1 cellular context compared by ENCODE assay signal in the genomic region with DNA sequence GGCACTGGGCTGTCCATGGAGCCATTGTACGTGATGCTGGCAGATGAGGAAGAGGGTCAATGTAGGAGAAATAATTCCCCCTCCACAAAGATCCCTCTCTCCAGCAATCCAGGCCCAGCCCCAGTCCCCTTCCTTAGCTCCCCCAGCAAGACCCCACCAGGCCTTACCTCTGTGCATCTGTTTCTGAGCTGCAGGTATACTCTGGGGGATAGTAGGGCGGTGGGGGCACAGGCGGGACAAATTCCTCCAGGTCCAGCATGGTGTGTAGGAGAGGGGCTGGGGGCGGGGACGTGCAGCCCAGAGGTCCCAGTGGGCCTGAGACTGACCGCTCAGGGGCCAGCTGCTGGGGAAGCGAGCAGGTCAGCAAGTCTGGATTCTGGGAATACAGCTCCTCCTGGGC.
TF ChIP-seq lines count a peak whose summit lies in the region.

No MANE protein-coding gene starts in this region.

TF ChIP-seq in HepG2, 621 proteins besides CTCF, POLR2A, EP300 and RAD21:
- TF ChIP-seq PBX2 (CRISPR knock-in tag; IDR thresholded peaks at IDR 0.05) = no peak
- TF ChIP-seq, protein P1, sequence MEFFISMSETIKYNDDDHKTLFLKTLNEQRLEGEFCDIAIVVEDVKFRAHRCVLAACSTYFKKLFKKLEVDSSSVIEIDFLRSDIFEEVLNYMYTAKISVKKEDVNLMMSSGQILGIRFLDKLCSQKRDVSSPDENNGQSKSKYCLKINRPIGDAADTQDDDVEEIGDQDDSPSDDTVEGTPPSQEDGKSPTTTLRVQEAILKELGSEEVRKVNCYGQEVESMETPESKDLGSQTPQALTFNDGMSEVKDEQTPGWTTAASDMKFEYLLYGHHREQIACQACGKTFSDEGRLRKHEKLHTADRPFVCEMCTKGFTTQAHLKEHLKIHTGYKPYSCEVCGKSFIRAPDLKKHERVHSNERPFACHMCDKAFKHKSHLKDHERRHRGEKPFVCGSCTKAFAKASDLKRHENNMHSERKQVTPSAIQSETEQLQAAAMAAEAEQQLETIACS (CRISPR knock-in tag; IDR thresholded peaks at IDR 0.05) = no peak
- TF ChIP-seq SIN3B (IDR thresholded peaks at IDR 0.05; ENCODE audit: low read length) = no peak
- TF ChIP-seq TFAP4 (IDR thresholded peaks at IDR 0.05; ENCODE audit: borderline replicate concordance, low read depth) = no peak
- no peak for TF ChIP-seq ZEB1 (IDR thresholded peaks at IDR 0.05; ENCODE audit: insufficient replicate concordance, low read depth)
- no peak for TF ChIP-seq MAFK (conservative IDR thresholded peaks at IDR 0.05 in 1 of 2, IDR thresholded peaks at IDR 0.05 in 1 of 2; ENCODE audit: low read length in 2 of 2)
- no peak for TF ChIP-seq ATF5 (CRISPR knock-in tag; IDR thresholded peaks at IDR 0.05; ENCODE audit: low read depth)
- TF ChIP-seq NR2C2 (CRISPR knock-in tag; IDR thresholded peaks at IDR 0.05; ENCODE audit: borderline replicate concordance) = no peak
- TF ChIP-seq ZNF569 (CRISPR knock-in tag; IDR thresholded peaks at IDR 0.05; ENCODE audit: borderline replicate concordance) = no peak
- 0 out of 2 replicates have a peak, but pooled peaks have one; percentile 18 for TF ChIP-seq HNF1B (CRISPR knock-in tag; IDR thresholded peaks at IDR 0.05)
- TF ChIP-seq, protein P2, sequence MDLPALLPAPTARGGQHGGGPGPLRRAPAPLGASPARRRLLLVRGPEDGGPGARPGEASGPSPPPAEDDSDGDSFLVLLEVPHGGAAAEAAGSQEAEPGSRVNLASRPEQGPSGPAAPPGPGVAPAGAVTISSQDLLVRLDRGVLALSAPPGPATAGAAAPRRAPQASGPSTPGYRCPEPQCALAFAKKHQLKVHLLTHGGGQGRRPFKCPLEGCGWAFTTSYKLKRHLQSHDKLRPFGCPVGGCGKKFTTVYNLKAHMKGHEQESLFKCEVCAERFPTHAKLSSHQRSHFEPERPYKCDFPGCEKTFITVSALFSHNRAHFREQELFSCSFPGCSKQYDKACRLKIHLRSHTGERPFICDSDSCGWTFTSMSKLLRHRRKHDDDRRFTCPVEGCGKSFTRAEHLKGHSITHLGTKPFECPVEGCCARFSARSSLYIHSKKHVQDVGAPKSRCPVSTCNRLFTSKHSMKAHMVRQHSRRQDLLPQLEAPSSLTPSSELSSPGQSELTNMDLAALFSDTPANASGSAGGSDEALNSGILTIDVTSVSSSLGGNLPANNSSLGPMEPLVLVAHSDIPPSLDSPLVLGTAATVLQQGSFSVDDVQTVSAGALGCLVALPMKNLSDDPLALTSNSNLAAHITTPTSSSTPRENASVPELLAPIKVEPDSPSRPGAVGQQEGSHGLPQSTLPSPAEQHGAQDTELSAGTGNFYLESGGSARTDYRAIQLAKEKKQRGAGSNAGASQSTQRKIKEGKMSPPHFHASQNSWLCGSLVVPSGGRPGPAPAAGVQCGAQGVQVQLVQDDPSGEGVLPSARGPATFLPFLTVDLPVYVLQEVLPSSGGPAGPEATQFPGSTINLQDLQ (CRISPR knock-in tag; IDR thresholded peaks at IDR 0.05) = no peak
- no peak for TF ChIP-seq ZNF382 (CRISPR knock-in tag; IDR thresholded peaks at IDR 0.05; ENCODE audit: borderline replicate concordance)
- TF ChIP-seq MEIS1 (CRISPR knock-in tag; IDR thresholded peaks at IDR 0.05; ENCODE audit: borderline replicate concordance) = no peak
- no peak for TF ChIP-seq ZNF337 (CRISPR knock-in tag; IDR thresholded peaks at IDR 0.05; ENCODE audit: borderline replicate concordance, low read depth)
- TF ChIP-seq WIZ (CRISPR knock-in tag; IDR thresholded peaks at IDR 0.05) = no peak
- TF ChIP-seq FOXJ3 (CRISPR knock-in tag; IDR thresholded peaks at IDR 0.05; ENCODE audit: borderline replicate concordance) = no peak
- no peak for TF ChIP-seq BCL6 (CRISPR knock-in tag; IDR thresholded peaks at IDR 0.05)
- no peak for TF ChIP-seq NONO (IDR thresholded peaks at IDR 0.05)
- 0 out of 2 replicates have a peak, but pooled peaks have one; percentile 7 for TF ChIP-seq NONO (CRISPR knock-in tag; conservative IDR thresholded peaks at IDR 0.05)
- no peak for TF ChIP-seq ZNF616 (CRISPR knock-in tag; IDR thresholded peaks at IDR 0.05; ENCODE audit: low read depth)
- TF ChIP-seq SP2 (CRISPR knock-in tag; IDR thresholded peaks at IDR 0.05) = 0 out of 2 replicates have a peak, but pooled peaks have one; percentile 20
- TF ChIP-seq CCDC6 (CRISPR knock-in tag; IDR thresholded peaks at IDR 0.05) = no peak
- no peak for TF ChIP-seq CBX5 (CRISPR knock-in tag; IDR thresholded peaks at IDR 0.05; ENCODE audit: borderline replicate concordance)
- no peak for TF ChIP-seq TEAD2 (CRISPR knock-in tag; IDR thresholded peaks at IDR 0.05)
- TF ChIP-seq MXD3 (CRISPR knock-in tag; IDR thresholded peaks at IDR 0.05) = no peak
- no peak for TF ChIP-seq RXRB (CRISPR knock-in tag; IDR thresholded peaks at IDR 0.05; ENCODE audit: borderline replicate concordance)
- no peak for TF ChIP-seq LRRFIP1 (CRISPR knock-in tag; conservative IDR thresholded peaks at IDR 0.05)
- 0 out of 2 replicates have a peak, but pooled peaks have one; percentile 4 for TF ChIP-seq ZNF501 (CRISPR knock-in tag; IDR thresholded peaks at IDR 0.05)
- TF ChIP-seq ZNF431 (CRISPR knock-in tag; IDR thresholded peaks at IDR 0.05; ENCODE audit: borderline replicate concordance, low read depth) = no peak
- TF ChIP-seq, protein P3, sequence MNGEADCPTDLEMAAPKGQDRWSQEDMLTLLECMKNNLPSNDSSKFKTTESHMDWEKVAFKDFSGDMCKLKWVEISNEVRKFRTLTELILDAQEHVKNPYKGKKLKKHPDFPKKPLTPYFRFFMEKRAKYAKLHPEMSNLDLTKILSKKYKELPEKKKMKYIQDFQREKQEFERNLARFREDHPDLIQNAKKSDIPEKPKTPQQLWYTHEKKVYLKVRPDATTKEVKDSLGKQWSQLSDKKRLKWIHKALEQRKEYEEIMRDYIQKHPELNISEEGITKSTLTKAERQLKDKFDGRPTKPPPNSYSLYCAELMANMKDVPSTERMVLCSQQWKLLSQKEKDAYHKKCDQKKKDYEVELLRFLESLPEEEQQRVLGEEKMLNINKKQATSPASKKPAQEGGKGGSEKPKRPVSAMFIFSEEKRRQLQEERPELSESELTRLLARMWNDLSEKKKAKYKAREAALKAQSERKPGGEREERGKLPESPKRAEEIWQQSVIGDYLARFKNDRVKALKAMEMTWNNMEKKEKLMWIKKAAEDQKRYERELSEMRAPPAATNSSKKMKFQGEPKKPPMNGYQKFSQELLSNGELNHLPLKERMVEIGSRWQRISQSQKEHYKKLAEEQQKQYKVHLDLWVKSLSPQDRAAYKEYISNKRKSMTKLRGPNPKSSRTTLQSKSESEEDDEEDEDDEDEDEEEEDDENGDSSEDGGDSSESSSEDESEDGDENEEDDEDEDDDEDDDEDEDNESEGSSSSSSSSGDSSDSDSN (CRISPR knock-in tag; IDR thresholded peaks at IDR 0.05) = no peak
- TF ChIP-seq FOSL1 (CRISPR knock-in tag; IDR thresholded peaks at IDR 0.05; ENCODE audit: borderline replicate concordance) = no peak
- no peak for TF ChIP-seq ZNF331 (CRISPR knock-in tag; IDR thresholded peaks at IDR 0.05)
- TF ChIP-seq HBP1 (CRISPR knock-in tag; IDR thresholded peaks at IDR 0.05; ENCODE audit: low read depth) = no peak
